Comparison of ENCODE assay signal across 22 cellular contexts in the genomic region with DNA sequence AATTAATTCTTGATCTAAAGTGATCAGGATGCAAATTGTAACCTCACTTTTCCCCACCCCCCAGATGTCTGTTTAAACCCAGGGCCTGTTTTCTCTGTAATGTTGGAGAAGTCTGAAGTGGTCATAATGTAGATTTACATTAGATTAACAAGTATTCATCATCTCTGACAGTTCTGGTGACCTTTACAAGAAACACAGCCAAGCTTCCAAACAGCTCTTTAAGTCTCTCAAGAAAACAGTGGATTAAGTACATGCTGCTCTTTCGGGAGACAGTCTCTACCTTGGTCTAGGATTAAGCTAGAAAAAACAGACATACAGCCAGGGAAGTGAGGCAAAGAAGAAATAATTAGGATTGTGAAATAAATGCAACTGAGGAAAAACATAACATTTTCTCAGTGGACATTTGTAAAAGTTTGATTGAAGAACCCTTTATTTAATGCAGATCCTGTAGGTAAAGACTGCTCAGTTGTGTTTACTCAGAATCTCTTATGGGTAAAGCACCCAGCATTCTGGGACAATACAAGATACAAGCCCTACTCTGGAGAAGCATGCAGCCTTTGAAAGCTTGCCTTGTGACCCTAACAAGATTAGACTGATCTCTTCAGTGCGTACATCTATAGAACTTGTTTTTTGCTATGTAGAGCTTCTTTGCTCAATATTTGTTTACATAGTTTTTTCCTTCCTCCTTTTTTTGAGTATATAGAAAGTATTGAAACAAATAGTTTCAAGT.
A peak's percentile ranks its signal among the peaks of the same experiment; 100 is the strongest.
DNase-seq lines count a peak whose midpoint lies in the region; ATAC-seq, FAIRE-seq and TF ChIP-seq lines count a peak whose summit lies in the region.
"Had no signal": no experiment of that assay in that cellular context is flagged by ENCODE, and none has a peak within 500 bp of the region (broad histone marks: within the 10 kb centered on the region; RNA-seq: fewer than 3 reads in every experiment).

No MANE protein-coding gene starts in this region.

- TF ChIP-seq CTCF in endodermal cell (conservative IDR thresholded peaks at IDR 0.05) (no peak), neural progenitor cell (IDR thresholded peaks at IDR 0.05) (no peak)

- H3K4me1 Mint-ChIP-seq in endodermal cell (peaks cover 6% of the 10 kb centered on the region), neural progenitor cell (no peaks in the 10 kb centered on the region)
- H3K4me1 Mint-ChIP-seq: activated CD4-positive, alpha-beta T cell treated with anti-CD3 and anti-CD28 coated beads, Interleukin-2, amount 10 ng/mL, durations not matched to agents 7 days and 5 days; immature natural killer cell had no signal

- H3K27me3 ChIP-seq in endodermal cell (ENCODE audit: control insufficient read depth, insufficient read depth, low read length, poor library complexity, severe bottlenecking) = no peaks in the 10 kb centered on the region
- H3K27me3 ChIP-seq in neural progenitor cell = no peaks in the 10 kb centered on the region
- H3K27me3 ChIP-seq in MG63 = no peaks in the 10 kb centered on the region
- H3K27me3 ChIP-seq: BLaER1 had no signal

- no peak overlapping the region for H3K9ac ChIP-seq in endodermal cell (ENCODE audit: extremely low read depth, low read length, poor library complexity, severe bottlenecking)
- no peak overlapping the region for H3K9ac ChIP-seq in neural progenitor cell
- H3K9ac ChIP-seq: BLaER1 had no signal

- H3K27ac Mint-ChIP-seq in endodermal cell (peak overlapping the region; percentile 22), neural progenitor cell (no peak overlapping the region)
- H3K27ac Mint-ChIP-seq: activated CD4-positive, alpha-beta T cell treated with anti-CD3 and anti-CD28 coated beads, Interleukin-2, amount 10 ng/mL, durations not matched to agents 7 days and 5 days; activated naive CD4-positive, alpha-beta T cell treated with anti-CD3 and anti-CD28 coated beads, Interleukin-2, amount 50 U/mL, for 72 hours; immature natural killer cell had no signal

- DNase-seq in GM19239 (ENCODE audit: insufficient read length, low spot score) (no peak), NCI-H82 treated with DMSO at 0.1 percent for 48 hours (lab: John Stamatoyannopoulos, UW; ENCODE audit: unreplicated experiment) (peak; percentile 79), endodermal cell (no peak), neural progenitor cell (ENCODE audit: low spot score) (peak; percentile 12), cerebellar nuclear complex (lab: John Stamatoyannopoulos, UW) (no peak), MG63 (no peak), Right ventricle myocardium superior (no peak)
- DNase-seq: activated CD4-positive, alpha-beta T cell treated with anti-CD3 and anti-CD28 coated beads, Interleukin-2, amount 10 ng/mL, durations not matched to agents 7 days and 5 days; DMS79; GF-D8; immature natural killer cell; MV-4-11; NCI-H146; NCI-H2171; NCI-H526; psoas muscle had no signal

- H3K27me3 Mint-ChIP-seq in endodermal cell (ENCODE audit: insufficient read depth) (no peaks in the 10 kb centered on the region), neural progenitor cell (ENCODE audit: insufficient read depth, low read depth) (no peaks in the 10 kb centered on the region)
- H3K27me3 Mint-ChIP-seq: activated CD4-positive, alpha-beta T cell treated with anti-CD3 and anti-CD28 coated beads, Interleukin-2, amount 10 ng/mL, durations not matched to agents 7 days and 5 days had no signal

- intact Hi-C loops in Right ventricle myocardium superior (cut with DNase I) = no loop called here

- H3F3A ChIP-seq in neural progenitor cell (ENCODE audit: low read depth) = peaks cover 11% of the 10 kb centered on the region

- H3K9me3 Mint-ChIP-seq in endodermal cell (no peaks in the 10 kb centered on the region), neural progenitor cell (no peaks in the 10 kb centered on the region)
- H3K9me3 Mint-ChIP-seq: activated CD4-positive, alpha-beta T cell treated with anti-CD3 and anti-CD28 coated beads, Interleukin-2, amount 10 ng/mL, durations not matched to agents 7 days and 5 days; activated naive CD4-positive, alpha-beta T cell treated with anti-CD3 and anti-CD28 coated beads, Interleukin-2, amount 50 U/mL, for 72 hours; immature natural killer cell had no signal

- no peak overlapping the region for H3K4me3 ChIP-seq in endodermal cell (ENCODE audit: low read length)
- no peak overlapping the region for H3K4me3 ChIP-seq in neural progenitor cell
- no peak overlapping the region for H3K4me3 ChIP-seq in MG63
- H3K4me3 ChIP-seq: BLaER1, psoas muscle had no signal

- H3K4me2 ChIP-seq in neural progenitor cell = no peak overlapping the region
- H3K4me2 ChIP-seq: BLaER1 had no signal

- no peak for ATAC-seq in Right ventricle myocardium superior (ENCODE audit: poor library complexity)
- ATAC-seq: activated naive CD4-positive, alpha-beta T cell treated with anti-CD3 and anti-CD28 coated beads, Interleukin-2, amount 50 U/mL, for 72 hours; psoas muscle had no signal

- H3K9me3 ChIP-seq in endodermal cell (ENCODE audit: control insufficient read depth, low read length) (no peaks in the 10 kb centered on the region), neural progenitor cell (ENCODE audit: low read depth) (no peaks in the 10 kb centered on the region), MG63 (no peaks in the 10 kb centered on the region)
- H3K9me3 ChIP-seq: BLaER1, psoas muscle had no signal

- H3K36me3 ChIP-seq in endodermal cell (ENCODE audit: control insufficient read depth, insufficient read depth, low read length) = no peaks in the 10 kb centered on the region
- H3K36me3 ChIP-seq in neural progenitor cell = peaks cover 4% of the 10 kb centered on the region
- H3K36me3 ChIP-seq in MG63 = peaks cover 7% of the 10 kb centered on the region; the same call in 1 of the 2 replicates

- no peaks in the 10 kb centered on the region for H3K79me2 ChIP-seq in neural progenitor cell (ENCODE audit: low read depth)

- WGBS in endodermal cell (ENCODE audit: insufficient coverage in 1 of 2, insufficient read length in 1 of 2), 2 experiments = 67 to 75% methylated on average over 2 of the region's 2 CpGs

- H3K4me3 Mint-ChIP-seq in endodermal cell = no peak overlapping the region
- no peak overlapping the region for H3K4me3 Mint-ChIP-seq in neural progenitor cell
- H3K4me3 Mint-ChIP-seq: activated CD4-positive, alpha-beta T cell treated with anti-CD3 and anti-CD28 coated beads, Interleukin-2, amount 10 ng/mL, durations not matched to agents 7 days and 5 days; immature natural killer cell had no signal

- peak; percentile 14 for FAIRE-seq in GM19239 (lab: Jason Lieb, UNC)
- FAIRE-seq: GM18507, H54, HTR-8/SVneo had no signal

- H3K27ac ChIP-seq in endodermal cell (ENCODE audit: low read depth, low read length) (no peak overlapping the region), neural progenitor cell (peak overlapping the region; percentile 54)
- H3K27ac ChIP-seq: BLaER1, epithelial cell of prostate, psoas muscle had no signal

- no peak overlapping the region for H2AFZ ChIP-seq in neural progenitor cell (replicated peaks)

- H3K36me3 Mint-ChIP-seq in endodermal cell (ENCODE audit: low read depth) (peaks cover 21% of the 10 kb centered on the region), neural progenitor cell (peaks cover 21% of the 10 kb centered on the region)
- H3K36me3 Mint-ChIP-seq: activated naive CD4-positive, alpha-beta T cell treated with anti-CD3 and anti-CD28 coated beads, Interleukin-2, amount 50 U/mL, for 72 hours had no signal

- peaks cover 12% of the 10 kb centered on the region for H4K20me1 ChIP-seq in neural progenitor cell (ENCODE audit: low read depth)
- H4K20me1 ChIP-seq: BLaER1 had no signal

- no peaks in the 10 kb centered on the region for H3K4me1 ChIP-seq in endodermal cell (ENCODE audit: control insufficient read depth, insufficient read depth, low read length)
- peaks cover 12% of the 10 kb centered on the region for H3K4me1 ChIP-seq in neural progenitor cell
- H3K4me1 ChIP-seq: psoas muscle had no signal

Comparison
In these comparisons a context has a peak if more than half of its experiments do, and no peak if none do; other contexts are left out.
1. DNase-seq: peak in NCI-H82 treated with DMSO at 0.1 percent for 48 hours (single experiment) and neural progenitor cell (single experiment); none in GM19239 (single experiment), endodermal cell (single experiment), cerebellar nuclear complex (0 of 2), MG63 (single experiment) and Right ventricle myocardium superior (single experiment).